6 cellular contexts compared by ENCODE assay signal in the genomic region with DNA sequence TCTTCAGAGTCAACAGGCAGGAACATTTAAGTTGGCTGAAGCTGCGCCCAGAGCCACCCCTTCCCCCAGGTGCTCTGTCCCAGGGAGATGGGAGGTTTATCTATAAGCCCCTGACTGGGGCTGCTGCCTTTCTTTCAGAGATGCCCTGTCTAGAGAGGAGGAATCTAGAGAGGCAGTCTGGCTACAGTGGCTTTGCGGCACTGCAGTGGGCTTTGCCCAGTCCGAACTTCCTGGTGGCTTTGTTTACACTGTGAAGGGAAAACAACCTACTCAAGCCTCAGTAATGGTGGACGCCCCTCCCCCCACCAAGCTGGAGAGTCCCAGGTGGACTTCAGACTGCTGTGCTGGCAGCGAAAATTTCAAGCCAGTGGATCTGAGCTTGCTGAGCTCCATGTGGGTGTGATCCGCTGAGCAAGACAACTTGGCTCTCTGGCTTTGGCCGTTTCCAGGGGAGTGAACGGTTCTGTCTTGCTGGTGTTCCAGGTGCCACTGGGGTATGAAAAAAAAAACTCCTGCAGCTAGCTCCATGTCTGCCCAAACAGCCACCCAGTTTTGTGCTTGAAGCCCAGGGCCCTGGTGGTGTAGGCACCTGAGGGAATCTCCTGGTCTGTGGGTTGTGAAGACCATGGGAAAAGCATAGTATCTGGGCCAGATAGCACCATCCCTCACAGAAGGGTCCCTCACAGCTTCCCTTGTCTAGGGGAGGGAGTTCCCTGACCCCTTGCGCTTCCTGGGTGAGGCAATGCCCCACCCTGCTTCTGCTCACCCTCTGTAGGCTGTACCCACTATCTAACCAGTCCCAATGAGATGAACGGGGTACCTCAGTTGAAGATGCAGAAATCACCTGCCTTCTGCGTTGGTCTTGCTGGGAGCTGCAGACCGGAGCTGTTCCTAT.
DNase-seq lines count a peak whose midpoint lies in the region; ATAC-seq, FAIRE-seq and TF ChIP-seq lines count a peak whose summit lies in the region.
"Not testable (repeated sequence)": the region's sequence is repeated elsewhere in the genome, so short reads cannot be mapped to it uniquely, and the experiment has no call there.

No MANE protein-coding gene starts in this region.

- not testable (repeated sequence) for H3K27ac Mint-ChIP-seq in Caco-2 (ENCODE audit: unreplicated experiment)

- peak; percentile 28; the same call in 1 of the 3 replicates for ATAC-seq in K562
- ATAC-seq in left lobe of liver = peak; percentile 83
- ATAC-seq in right lobe of liver = peak; percentile 51 to 78 (median 70)

- 34% methylated on average over 12 of the region's 12 CpGs for WGBS in K562 (ENCODE audit: insufficient coverage, low coverage, missing lambda C conversion rate)
- WGBS in right lobe of liver (ENCODE audit: insufficient coverage, low coverage, low lambda C conversion rate, missing lambda C conversion rate) = 62% methylated on average over 5 of the region's 12 CpGs

- not testable (repeated sequence) for TF ChIP-seq RAD21 in K562 (CRISPR knock-in tag; conservative IDR thresholded peaks at IDR 0.05 in 1 of 2, IDR thresholded peaks at IDR 0.05 in 1 of 2)

- not testable (repeated sequence) for H3K4me2 ChIP-seq in K562 (ENCODE audit: insufficient read depth, low read length)

- TF ChIP-seq EP300 in K562 (IDR thresholded peaks at IDR 0.05; ENCODE audit: low read length) = not testable (repeated sequence)

- H3K36me3 ChIP-seq in Caco-2 (ENCODE audit: control insufficient read depth, insufficient read depth, low read length); K562 (ENCODE audit: control insufficient read depth, insufficient read depth, low read length); right lobe of liver: not testable (repeated sequence)

- FAIRE-seq in K562 (lab: Jason Lieb, UNC) = not testable (repeated sequence)

- not testable (repeated sequence) for H3K4me3 ChIP-seq in Caco-2 (ENCODE audit: low read depth, low read length); K562; right lobe of liver

- H3K27me3 ChIP-seq in Caco-2 (replicated peaks; ENCODE audit: control insufficient read depth, insufficient read depth, low read length); K562 (ENCODE audit: control insufficient read depth in 2 of 2, insufficient read depth in 2 of 2, low read length in 2 of 2); right lobe of liver: not testable (repeated sequence)

- H3K9me1 ChIP-seq in K562 (ENCODE audit: control insufficient read depth, insufficient read depth, low read length) = not testable (repeated sequence)

- H3K4me1 ChIP-seq in Caco-2; K562 (replicated peaks in 1 of 2; ENCODE audit: control insufficient read depth in 2 of 2, insufficient read depth in 2 of 2, low read length in 2 of 2); right lobe of liver: not testable (repeated sequence)

- not testable (repeated sequence) for H3K36me3 Mint-ChIP-seq in Caco-2 (ENCODE audit: insufficient read depth, unreplicated experiment)

- CTCF ChIA-PET in Caco-2 (lab: Charles Lee); K562 (lab: Yijun Ruan, JAX; ENCODE audit: low intra/inter-chr PET ratio): not testable (repeated sequence)

- intact Hi-C loops in Caco-2 (cut with micrococcal nuclease; ENCODE audit: unreplicated experiment); K562 (cut with micrococcal nuclease); right lobe of liver (cut with DNase I): not testable (repeated sequence)

- H3K9ac ChIP-seq in K562 (ENCODE audit: insufficient read depth in 1 of 2, low read depth in 2 of 2, low read length in 2 of 2) = not testable (repeated sequence)

- H3K27ac ChIP-seq in K562 (ENCODE audit: extremely low read depth, low read depth, low read length); right lobe of liver: not testable (repeated sequence)

- H3K27me3 Mint-ChIP-seq in Caco-2 (ENCODE audit: insufficient read depth, unreplicated experiment) = not testable (repeated sequence)

- not testable (repeated sequence) for TF ChIP-seq CTCF in Caco-2 (IDR thresholded peaks at IDR 0.05; ENCODE audit: insufficient read depth in 1 of 2, low read depth in 1 of 2, low read length in 1 of 2, severe bottlenecking in 1 of 2, unreplicated experiment in 1 of 2); K562 (IDR thresholded peaks at IDR 0.05 in 2 of 3, conservative IDR thresholded peaks at IDR 0.05 in 1 of 3; ENCODE audit: insufficient read depth in 2 of 3, low read depth in 1 of 3, low read length in 3 of 3); right lobe of liver (IDR thresholded peaks at IDR 0.05)

- BruUV-seq in Caco-2 (replicated peaks; lab: Mats Ljungman, UMichigan); K562 (replicated peaks; lab: Mats Ljungman, UMichigan): not testable (repeated sequence)

- not testable (repeated sequence) for H3K9me3 Mint-ChIP-seq in Caco-2 (ENCODE audit: unreplicated experiment)

- not testable (repeated sequence) for H3K79me2 ChIP-seq in K562 (ENCODE audit: control insufficient read depth, insufficient read depth, low read length)

- POLR2A ChIA-PET in Caco-2 (lab: Charles Lee) = not testable (repeated sequence)
- POLR2A ChIA-PET in K562 (lab: Yijun Ruan, JAX) = interaction anchor here (0.9 to 1.1 kb wide), 3 partner anchors 8 to 109 kb away, joined by 3 read pairs; no protein-coding TSS in a partner anchor

- not testable (repeated sequence) for H2AFZ ChIP-seq in K562 (ENCODE audit: low read depth, low read length)

- not testable (repeated sequence) for H4K20me1 ChIP-seq in K562 (replicated peaks; ENCODE audit: control insufficient read depth, insufficient read depth, low read length)

- H3K9me3 ChIP-seq in Caco-2; K562 (replicated peaks; ENCODE audit: control insufficient read depth, insufficient read depth, low read depth, low read length); right lobe of liver: not testable (repeated sequence)

- not testable (repeated sequence) for H3K4me1 Mint-ChIP-seq in Caco-2 (ENCODE audit: low read depth, unreplicated experiment)

- in situ Hi-C loops in K562 (cut with MboI) = not testable (repeated sequence)

- TF ChIP-seq POLR2A in K562 (conservative IDR thresholded peaks at IDR 0.05); right lobe of liver (IDR thresholded peaks at IDR 0.05): not testable (repeated sequence)

- H3K4me3 Mint-ChIP-seq in Caco-2 (ENCODE audit: unreplicated experiment) = not testable (repeated sequence)

- DNase-seq in Caco-2 (peak; percentile 7 to 42), DMS53 (lab: John Stamatoyannopoulos, UW) (peak; percentile 81), NCI-H2029 (lab: John Stamatoyannopoulos, UW) (peak; percentile 32), left lobe of liver (ENCODE audit: low spot score) (peak; percentile 76), right lobe of liver (peak; percentile 65 to 76 (median 75))
- DNase-seq in K562 (ENCODE audit: extremely low read depth in 1 of 4, low spot score in 3 of 4) = not testable (repeated sequence)

TF ChIP-seq in K562, 482 proteins besides CTCF, POLR2A, EP300 and RAD21:
- TF ChIP-seq ZNF282 (CRISPR knock-in tag; IDR thresholded peaks at IDR 0.05) = 0 out of 2 replicates have a peak, but pooled peaks have one; percentile 33

Comparison
In these comparisons a context has a peak if more than half of its experiments do, and no peak if none do; other contexts are left out.
1. ATAC-seq: peak in every context shown above with its lines; median percentile 83 in left lobe of liver; 70 in right lobe of liver; 28 in K562.